In genomic region chr4:147723316-147723715, GRCh38 we compare ENCODE assay signal across 1 cellular context.
TF ChIP-seq lines count a peak whose summit lies in the region.

No MANE protein-coding gene starts in this region.

TF ChIP-seq in GM12878, 131 proteins besides CTCF, POLR2A, EP300 and RAD21:
- no peak for TF ChIP-seq ZBTB4 (CRISPR knock-in tag; IDR thresholded peaks at IDR 0.05)
- TF ChIP-seq E4F1 (IDR thresholded peaks at IDR 0.05; ENCODE audit: borderline replicate concordance, partially characterized antibody): no peak
- TF ChIP-seq MXI1 (IDR thresholded peaks at IDR 0.05; ENCODE audit: low read depth, low read length): no peak
- no peak for TF ChIP-seq E2F8 (IDR thresholded peaks at IDR 0.05; ENCODE audit: low read depth, partially characterized antibody)
- no peak for TF ChIP-seq CHD1 (IDR thresholded peaks at IDR 0.05; ENCODE audit: low read depth, low read length)
- TF ChIP-seq KDM1A (IDR thresholded peaks at IDR 0.05; ENCODE audit: borderline replicate concordance): no peak
- TF ChIP-seq BCLAF1 (IDR thresholded peaks at IDR 0.05): no peak
- no peak for TF ChIP-seq ZBED1 (IDR thresholded peaks at IDR 0.05; ENCODE audit: borderline replicate concordance)
- TF ChIP-seq USF2 (IDR thresholded peaks at IDR 0.05; ENCODE audit: borderline replicate concordance, low read depth, low read length): no peak
- no peak for TF ChIP-seq HCFC1 (IDR thresholded peaks at IDR 0.05; ENCODE audit: low read length)
- TF ChIP-seq TAF1 (IDR thresholded peaks at IDR 0.05; ENCODE audit: borderline replicate concordance, low read depth, low read length): no peak
- no peak for TF ChIP-seq CEBPZ (IDR thresholded peaks at IDR 0.05; ENCODE audit: low read depth, low read length)
- no peak for TF ChIP-seq ZZZ3 (IDR thresholded peaks at IDR 0.05; ENCODE audit: control insufficient read depth, insufficient read length, low read depth)
- no peak for TF ChIP-seq ZSCAN29 (IDR thresholded peaks at IDR 0.05)
- TF ChIP-seq TCF3 (IDR thresholded peaks at IDR 0.05; ENCODE audit: borderline replicate concordance, insufficient read depth, low read depth, low read length): no peak
- no peak for TF ChIP-seq SMAD1 (IDR thresholded peaks at IDR 0.05; ENCODE audit: low read depth, partially characterized antibody)
- no peak for TF ChIP-seq ATF2 (IDR thresholded peaks at IDR 0.05; ENCODE audit: low read length)
